In the genomic region with DNA sequence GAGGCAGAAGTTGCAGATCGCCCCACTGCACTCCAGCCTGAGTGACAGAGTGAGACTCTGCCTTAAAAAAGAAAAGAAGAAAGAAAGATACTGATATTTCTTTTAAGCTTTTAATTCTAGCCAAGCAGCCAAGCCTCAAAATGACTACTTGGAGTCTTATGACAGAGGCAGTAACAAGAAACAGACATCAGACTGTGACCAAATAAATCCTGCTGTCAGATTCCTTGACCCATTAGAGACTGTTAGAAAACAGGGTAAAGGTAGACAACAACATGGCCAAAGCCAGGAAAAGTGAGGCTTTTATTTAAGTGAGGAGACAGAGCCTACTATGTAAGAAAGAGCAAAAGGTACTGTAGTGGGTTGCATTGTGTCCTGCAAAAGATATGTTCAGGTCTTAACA, we compare ENCODE assay signal across 29 cellular contexts.
"Had no signal": no experiment of that assay in that cellular context is flagged by ENCODE, and none has a peak within 500 bp of the region (broad histone marks: within the 10 kb centered on the region; RNA-seq: fewer than 3 reads in every experiment).

No MANE protein-coding gene starts in this region.

- DNase-seq: activated CD4-positive, alpha-beta memory T cell treated with anti-CD3 and anti-CD28 coated beads, Interleukin-2, amount 10 ng/mL, durations not matched to agents 7 days and 5 days; activated CD4-positive, alpha-beta T cell treated with anti-CD3 and anti-CD28 coated beads, Interleukin-2, amount 10 ng/mL, durations not matched to agents 24 days and 14 days; activated CD4-positive, CD25-positive, alpha-beta regulatory T cell treated with anti-CD3 and anti-CD28 coated beads, Interleukin-2, amount 50 U/mL, for 72 hours; activated CD8-positive, alpha-beta memory T cell treated with anti-CD3 and anti-CD28 coated beads, Interleukin-2, amount 50 U/mL, for 48 hours; activated gamma-delta T cell; activated naive CD4-positive, alpha-beta T cell treated with anti-CD3 and anti-CD28 coated beads, Interleukin-2, amount 10 ng/mL, durations not matched to agents 7 days and 5 days; activated naive CD8-positive, alpha-beta T cell treated with anti-CD3 and anti-CD28 coated beads, Interleukin-2, amount 10 ng/mL, durations not matched to agents 7 days and 5 days; activated T-cell treated with anti-CD3 and anti-CD28 coated beads, Interleukin-2, amount 50 U/mL, for 24 hours; amygdala; endodermal cell; glutamatergic neuron; left cardiac atrium; mammary epithelial cell; retina; sigmoid colon; stimulated activated CD4-positive, alpha-beta T cell treated with anti-CD3 and anti-CD28 coated beads, Interleukin-4, amount 100 ng/mL, for 24 hours; substantia nigra; T-helper 17 cell; T1000; upper lobe of left lung; WERI-Rb-1 had no signal

- H3K4me1 Mint-ChIP-seq: activated CD4-positive, alpha-beta memory T cell treated with anti-CD3 and anti-CD28 coated beads, Interleukin-2, amount 10 ng/mL, durations not matched to agents 7 days and 5 days; activated CD4-positive, alpha-beta T cell treated with anti-CD3 and anti-CD28 coated beads, Interleukin-2, amount 10 ng/mL, durations not matched to agents 24 days and 14 days; activated naive CD4-positive, alpha-beta T cell treated with anti-CD3 and anti-CD28 coated beads, Interleukin-2, amount 10 ng/mL, durations not matched to agents 7 days and 5 days; activated naive CD8-positive, alpha-beta T cell treated with anti-CD3 and anti-CD28 coated beads, Interleukin-2, amount 10 ng/mL, durations not matched to agents 7 days and 5 days; central memory CD8-positive, alpha-beta T cell; nephron; stimulated activated effector memory CD8-positive, alpha-beta T cell treated with anti-CD3 and anti-CD28 coated beads, Interleukin-12 subunit alpha, Interleukin-12 subunit beta, amount 100 ng/mL, for 72 hours; T-helper 17 cell had no signal

- H3K36me3 Mint-ChIP-seq: activated naive CD4-positive, alpha-beta T cell treated with anti-CD3 and anti-CD28 coated beads, Interleukin-2, amount 10 ng/mL, durations not matched to agents 7 days and 5 days; stimulated activated effector memory CD8-positive, alpha-beta T cell treated with anti-CD3 and anti-CD28 coated beads, Interleukin-12 subunit alpha, Interleukin-12 subunit beta, amount 100 ng/mL, for 72 hours had no signal

- H3K9me3 Mint-ChIP-seq: central memory CD8-positive, alpha-beta T cell; endodermal cell; nephron had no signal

- H3K27ac Mint-ChIP-seq: activated CD4-positive, alpha-beta memory T cell treated with anti-CD3 and anti-CD28 coated beads, Interleukin-2, amount 10 ng/mL, durations not matched to agents 7 days and 5 days; activated CD4-positive, alpha-beta T cell treated with anti-CD3 and anti-CD28 coated beads, Interleukin-2, amount 10 ng/mL, durations not matched to agents 24 days and 14 days; activated naive CD4-positive, alpha-beta T cell treated with anti-CD3 and anti-CD28 coated beads, Interleukin-2, amount 10 ng/mL, durations not matched to agents 7 days and 5 days; activated naive CD8-positive, alpha-beta T cell treated with anti-CD3 and anti-CD28 coated beads, Interleukin-2, amount 10 ng/mL, durations not matched to agents 7 days and 5 days; activated T-cell treated with anti-CD3 and anti-CD28 coated beads, Interleukin-2, amount 50 U/mL, for 24 hours; dendritic cell treated with granulocyte-macrophage colony-stimulating factor and Interleukin-4, amounts not matched to agents 40 ng/mL and 50 ng/mL, for 4 days; endodermal cell; nephron; progenitor cell of endocrine pancreas; stimulated activated effector memory CD8-positive, alpha-beta T cell treated with anti-CD3 and anti-CD28 coated beads, Interleukin-12 subunit alpha, Interleukin-12 subunit beta, amount 100 ng/mL, for 72 hours; stimulated activated naive CD8-positive, alpha-beta T cell treated with anti-CD3 and anti-CD28 coated beads, Interleukin-15, Interleukin-2, amounts not matched to agents 100 ng/mL and 50 ng/mL, for 24 hours; T-helper 17 cell had no signal

- H3K4me3 Mint-ChIP-seq: activated CD4-positive, alpha-beta memory T cell treated with anti-CD3 and anti-CD28 coated beads, Interleukin-2, amount 10 ng/mL, durations not matched to agents 7 days and 5 days; activated CD4-positive, alpha-beta T cell treated with anti-CD3 and anti-CD28 coated beads, Interleukin-2, amount 10 ng/mL, durations not matched to agents 24 days and 14 days; activated naive CD4-positive, alpha-beta T cell treated with anti-CD3 and anti-CD28 coated beads, Interleukin-2, amount 10 ng/mL, durations not matched to agents 7 days and 5 days; activated naive CD8-positive, alpha-beta T cell treated with anti-CD3 and anti-CD28 coated beads, Interleukin-2, amount 10 ng/mL, durations not matched to agents 7 days and 5 days; activated T-cell treated with anti-CD3 and anti-CD28 coated beads, Interleukin-2, amount 50 U/mL, for 24 hours; central memory CD8-positive, alpha-beta T cell; dendritic cell treated with granulocyte-macrophage colony-stimulating factor and Interleukin-4, amounts not matched to agents 40 ng/mL and 50 ng/mL, for 4 days; endodermal cell; nephron; stimulated activated effector memory CD8-positive, alpha-beta T cell treated with anti-CD3 and anti-CD28 coated beads, Interleukin-12 subunit alpha, Interleukin-12 subunit beta, amount 100 ng/mL, for 72 hours; stimulated activated naive CD8-positive, alpha-beta T cell treated with anti-CD3 and anti-CD28 coated beads, Interleukin-15, Interleukin-2, amounts not matched to agents 100 ng/mL and 50 ng/mL, for 24 hours; T-helper 17 cell had no signal

- H3K27me3 ChIP-seq: sigmoid colon, upper lobe of left lung, vagina had no signal

- H3K9me3 ChIP-seq: sigmoid colon, upper lobe of left lung, vagina had no signal

- H3K27me3 Mint-ChIP-seq: activated CD4-positive, alpha-beta memory T cell treated with anti-CD3 and anti-CD28 coated beads, Interleukin-2, amount 10 ng/mL, durations not matched to agents 7 days and 5 days; activated CD4-positive, alpha-beta T cell treated with anti-CD3 and anti-CD28 coated beads, Interleukin-2, amount 10 ng/mL, durations not matched to agents 24 days and 14 days; activated naive CD4-positive, alpha-beta T cell treated with anti-CD3 and anti-CD28 coated beads, Interleukin-2, amount 10 ng/mL, durations not matched to agents 7 days and 5 days; activated naive CD8-positive, alpha-beta T cell treated with anti-CD3 and anti-CD28 coated beads, Interleukin-2, amount 10 ng/mL, durations not matched to agents 7 days and 5 days; activated T-cell treated with anti-CD3 and anti-CD28 coated beads, Interleukin-2, amount 50 U/mL, for 24 hours; central memory CD8-positive, alpha-beta T cell; dendritic cell treated with granulocyte-macrophage colony-stimulating factor and Interleukin-4, amounts not matched to agents 40 ng/mL and 50 ng/mL, for 4 days; progenitor cell of endocrine pancreas; stimulated activated naive CD8-positive, alpha-beta T cell treated with anti-CD3 and anti-CD28 coated beads, Interleukin-15, Interleukin-2, amounts not matched to agents 100 ng/mL and 50 ng/mL, for 24 hours; T-helper 17 cell had no signal

- H3K27ac ChIP-seq: upper lobe of left lung, vagina, WERI-Rb-1 had no signal

- H3K36me3 ChIP-seq: sigmoid colon, WERI-Rb-1 had no signal

- ATAC-seq: esophagus mucosa; left cardiac atrium; stimulated activated effector memory CD8-positive, alpha-beta T cell treated with anti-CD3 and anti-CD28 coated beads, Interleukin-12 subunit alpha, Interleukin-12 subunit beta, amount 100 ng/mL, for 72 hours; T-helper 17 cell had no signal

- H3K4me3 ChIP-seq: sigmoid colon, upper lobe of left lung, vagina had no signal
